1 cellular context compared by ENCODE assay signal in the genomic region with DNA sequence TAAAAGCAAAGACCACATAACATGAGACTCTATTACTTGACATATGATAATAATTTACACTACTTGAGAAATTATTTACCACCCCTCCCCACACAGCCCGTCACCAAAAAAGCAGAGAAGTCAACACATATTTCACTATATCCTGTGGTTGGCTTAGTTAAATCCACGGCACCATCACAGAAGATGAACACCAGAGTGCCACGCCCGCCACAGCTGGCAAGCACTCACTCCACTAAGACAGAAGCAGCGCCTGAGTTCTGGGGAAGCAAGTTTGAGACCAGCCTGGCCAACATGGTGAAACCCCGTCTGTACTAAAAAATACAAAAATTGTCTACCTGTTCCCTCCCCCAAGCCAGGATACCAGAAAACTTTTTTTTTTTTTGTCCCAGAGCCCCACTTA.
TF ChIP-seq lines count a peak whose summit lies in the region.

No MANE protein-coding gene starts in this region.

TF ChIP-seq in HCT116, 20 proteins besides CTCF, POLR2A, EP300 and RAD21 (continued from another document):
- TF ChIP-seq, protein P1, sequence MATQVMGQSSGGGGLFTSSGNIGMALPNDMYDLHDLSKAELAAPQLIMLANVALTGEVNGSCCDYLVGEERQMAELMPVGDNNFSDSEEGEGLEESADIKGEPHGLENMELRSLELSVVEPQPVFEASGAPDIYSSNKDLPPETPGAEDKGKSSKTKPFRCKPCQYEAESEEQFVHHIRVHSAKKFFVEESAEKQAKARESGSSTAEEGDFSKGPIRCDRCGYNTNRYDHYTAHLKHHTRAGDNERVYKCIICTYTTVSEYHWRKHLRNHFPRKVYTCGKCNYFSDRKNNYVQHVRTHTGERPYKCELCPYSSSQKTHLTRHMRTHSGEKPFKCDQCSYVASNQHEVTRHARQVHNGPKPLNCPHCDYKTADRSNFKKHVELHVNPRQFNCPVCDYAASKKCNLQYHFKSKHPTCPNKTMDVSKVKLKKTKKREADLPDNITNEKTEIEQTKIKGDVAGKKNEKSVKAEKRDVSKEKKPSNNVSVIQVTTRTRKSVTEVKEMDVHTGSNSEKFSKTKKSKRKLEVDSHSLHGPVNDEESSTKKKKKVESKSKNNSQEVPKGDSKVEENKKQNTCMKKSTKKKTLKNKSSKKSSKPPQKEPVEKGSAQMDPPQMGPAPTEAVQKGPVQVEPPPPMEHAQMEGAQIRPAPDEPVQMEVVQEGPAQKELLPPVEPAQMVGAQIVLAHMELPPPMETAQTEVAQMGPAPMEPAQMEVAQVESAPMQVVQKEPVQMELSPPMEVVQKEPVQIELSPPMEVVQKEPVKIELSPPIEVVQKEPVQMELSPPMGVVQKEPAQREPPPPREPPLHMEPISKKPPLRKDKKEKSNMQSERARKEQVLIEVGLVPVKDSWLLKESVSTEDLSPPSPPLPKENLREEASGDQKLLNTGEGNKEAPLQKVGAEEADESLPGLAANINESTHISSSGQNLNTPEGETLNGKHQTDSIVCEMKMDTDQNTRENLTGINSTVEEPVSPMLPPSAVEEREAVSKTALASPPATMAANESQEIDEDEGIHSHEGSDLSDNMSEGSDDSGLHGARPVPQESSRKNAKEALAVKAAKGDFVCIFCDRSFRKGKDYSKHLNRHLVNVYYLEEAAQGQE (IDR thresholded peaks at IDR 0.05; ENCODE audit: low read depth), result no peak
- TF ChIP-seq ZNF274 (IDR thresholded peaks at IDR 0.05; ENCODE audit: low read depth, low read length) (no peak), ATF3 (IDR thresholded peaks at IDR 0.05) (no peak), POLR2AphosphoS5 (IDR thresholded peaks at IDR 0.05; ENCODE audit: low read depth, low read length) (no peak), EZH2 (IDR thresholded peaks at IDR 0.05) (no peak)
